In the genomic region with DNA sequence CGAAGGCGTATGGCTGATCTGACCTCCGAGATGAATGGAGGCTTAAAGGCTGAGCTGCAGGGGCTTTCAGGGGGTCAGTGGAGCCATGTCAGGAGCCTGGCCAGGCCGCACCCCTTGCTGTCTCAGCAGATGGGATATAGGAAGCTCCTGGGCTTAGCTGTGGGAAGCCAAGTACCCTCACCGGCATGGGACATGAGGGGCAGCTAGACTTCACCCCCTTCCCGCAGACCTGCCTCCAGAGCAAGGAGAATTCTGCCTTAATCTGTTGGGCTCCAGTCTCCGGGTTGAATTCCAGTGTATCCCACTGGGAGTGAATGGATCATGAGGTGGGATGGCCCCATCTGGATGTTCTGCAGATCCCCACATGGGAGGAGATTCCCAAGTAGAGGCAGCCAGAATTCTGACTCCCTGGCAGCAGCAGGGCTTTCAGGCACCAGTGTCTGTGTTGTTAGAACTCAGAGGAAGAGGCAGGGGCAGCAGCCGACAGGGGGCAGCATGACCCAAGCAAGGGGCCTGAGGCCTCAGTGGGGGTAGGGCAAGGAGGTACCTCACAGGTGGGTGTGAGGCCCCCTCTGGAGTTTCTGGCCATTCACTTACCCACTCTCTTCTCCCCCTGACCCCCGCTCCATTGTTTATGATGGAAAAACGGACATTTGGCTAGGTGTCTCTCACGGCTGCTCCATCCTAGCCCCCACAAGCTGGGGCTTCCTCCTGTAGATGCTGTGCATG, we compare ENCODE assay signal across 1 cellular context.
A peak's percentile ranks its signal among the peaks of the same experiment; 100 is the strongest.
TF ChIP-seq lines count a peak whose summit lies in the region.

No MANE protein-coding gene starts in this region.

TF ChIP-seq in K562, 482 proteins besides CTCF, POLR2A, EP300 and RAD21 (continued from another document and continues in another):
- TF ChIP-seq, protein P1, sequence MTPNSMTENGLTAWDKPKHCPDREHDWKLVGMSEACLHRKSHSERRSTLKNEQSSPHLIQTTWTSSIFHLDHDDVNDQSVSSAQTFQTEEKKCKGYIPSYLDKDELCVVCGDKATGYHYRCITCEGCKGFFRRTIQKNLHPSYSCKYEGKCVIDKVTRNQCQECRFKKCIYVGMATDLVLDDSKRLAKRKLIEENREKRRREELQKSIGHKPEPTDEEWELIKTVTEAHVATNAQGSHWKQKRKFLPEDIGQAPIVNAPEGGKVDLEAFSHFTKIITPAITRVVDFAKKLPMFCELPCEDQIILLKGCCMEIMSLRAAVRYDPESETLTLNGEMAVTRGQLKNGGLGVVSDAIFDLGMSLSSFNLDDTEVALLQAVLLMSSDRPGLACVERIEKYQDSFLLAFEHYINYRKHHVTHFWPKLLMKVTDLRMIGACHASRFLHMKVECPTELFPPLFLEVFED (CRISPR knock-in tag; conservative IDR thresholded peaks at IDR 0.05), result no peak
- TF ChIP-seq, protein P2, sequence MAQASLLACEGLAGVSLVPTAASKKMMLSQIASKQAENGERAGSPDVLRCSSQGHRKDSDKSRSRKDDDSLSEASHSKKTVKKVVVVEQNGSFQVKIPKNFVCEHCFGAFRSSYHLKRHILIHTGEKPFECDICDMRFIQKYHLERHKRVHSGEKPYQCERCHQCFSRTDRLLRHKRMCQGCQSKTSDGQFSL (CRISPR knock-in tag; IDR thresholded peaks at IDR 0.05), result no peak
- TF ChIP-seq, protein P2 (tag; IDR thresholded peaks at IDR 0.05), result no peak
- TF ChIP-seq HDAC2 (IDR thresholded peaks at IDR 0.05) (no peak), CBX3 (IDR thresholded peaks at IDR 0.05; ENCODE audit: borderline replicate concordance in 1 of 2, low read length in 2 of 2) (no peak), NRF1 (conservative IDR thresholded peaks at IDR 0.05 in 1 of 2, IDR thresholded peaks at IDR 0.05 in 1 of 2) (no peak), KLF13 (tag; IDR thresholded peaks at IDR 0.05; ENCODE audit: borderline replicate concordance, low read depth) (0 out of 2 replicates have a peak, but pooled peaks have one; percentile 26), ZFX (CRISPR knock-in tag; IDR thresholded peaks at IDR 0.05) (no peak), RBM15 (IDR thresholded peaks at IDR 0.05; ENCODE audit: insufficient read depth, low read length) (no peak), ZNF696 (CRISPR knock-in tag; conservative IDR thresholded peaks at IDR 0.05) (no peak), NEUROD1 (IDR thresholded peaks at IDR 0.05; ENCODE audit: borderline replicate concordance, low read depth, low read length, partially characterized antibody) (no peak), JUND (IDR thresholded peaks at IDR 0.05; ENCODE audit: borderline replicate concordance, low read depth, low read length) (peak; percentile 13; the same call in 1 of the 2 replicates), JUND (tag; IDR thresholded peaks at IDR 0.05; ENCODE audit: borderline replicate concordance, low read depth, low read length) (no peak; the same call in 2 of the 3 replicates), NFXL1 (CRISPR knock-in tag; IDR thresholded peaks at IDR 0.05) (no peak), NCOR1 (IDR thresholded peaks at IDR 0.05) (no peak), HNRNPK (IDR thresholded peaks at IDR 0.05; ENCODE audit: low read depth, low read length, poor library complexity, severe bottlenecking) (no peak), KAT8 (IDR thresholded peaks at IDR 0.05; ENCODE audit: low read depth) (no peak), NCOA2 (IDR thresholded peaks at IDR 0.05; ENCODE audit: partially characterized antibody in 2 of 2) (no peak), MTA3 (IDR thresholded peaks at IDR 0.05; ENCODE audit: borderline replicate concordance) (no peak), CC2D1A (IDR thresholded peaks at IDR 0.05) (peak; percentile 86), TBL1XR1 (IDR thresholded peaks at IDR 0.05; ENCODE audit: low read length in 2 of 2) (0 out of 4 replicates have a peak, but pooled peaks of 1 of the 2 experiments have one; percentile 35), KLF16 (IDR thresholded peaks at IDR 0.05) (0 out of 2 replicates have a peak, but pooled peaks have one; percentile 38), NFIC (IDR thresholded peaks at IDR 0.05) (no peak), ZNF436 (CRISPR knock-in tag; IDR thresholded peaks at IDR 0.05) (no peak), ZNF165 (CRISPR knock-in tag; IDR thresholded peaks at IDR 0.05; ENCODE audit: borderline replicate concordance) (no peak), BDP1 (IDR thresholded peaks at IDR 0.05; ENCODE audit: insufficient read depth, insufficient read length) (no peak), TAF15 (IDR thresholded peaks at IDR 0.05; ENCODE audit: low read depth, low read length) (no peak), EGR1 (conservative IDR thresholded peaks at IDR 0.05) (no peak; the same call in 1 of the 2 replicates), CHD1 (IDR thresholded peaks at IDR 0.05; ENCODE audit: low read length) (no peak), ZNF584 (CRISPR knock-in tag; IDR thresholded peaks at IDR 0.05; ENCODE audit: low read depth) (no peak), SAFB (IDR thresholded peaks at IDR 0.05; ENCODE audit: borderline replicate concordance, low read depth, low read length) (no peak), CHD2 (IDR thresholded peaks at IDR 0.05; ENCODE audit: low read depth, low read length) (peak; percentile 27; the same call in 1 of the 2 replicates), LARP7 (IDR thresholded peaks at IDR 0.05) (no peak), CCNT2 (IDR thresholded peaks at IDR 0.05; ENCODE audit: borderline replicate concordance, extremely low read depth, insufficient read length, low read depth, low read length) (no peak), ZNF764 (CRISPR knock-in tag; IDR thresholded peaks at IDR 0.05; ENCODE audit: low read depth) (no peak), ZNF57 (CRISPR knock-in tag; IDR thresholded peaks at IDR 0.05) (no peak), NCOA6 (IDR thresholded peaks at IDR 0.05) (no peak), RCOR1 (IDR thresholded peaks at IDR 0.05; ENCODE audit: borderline replicate concordance in 1 of 2, low read depth in 2 of 2, low read length in 2 of 2) (no peak), ZNF586 (CRISPR knock-in tag; conservative IDR thresholded peaks at IDR 0.05) (no peak), HMGN3 (IDR thresholded peaks at IDR 0.05; ENCODE audit: borderline replicate concordance, extremely low read depth, insufficient read length, low read depth, low read length) (no peak)
- TF ChIP-seq, protein P3, sequence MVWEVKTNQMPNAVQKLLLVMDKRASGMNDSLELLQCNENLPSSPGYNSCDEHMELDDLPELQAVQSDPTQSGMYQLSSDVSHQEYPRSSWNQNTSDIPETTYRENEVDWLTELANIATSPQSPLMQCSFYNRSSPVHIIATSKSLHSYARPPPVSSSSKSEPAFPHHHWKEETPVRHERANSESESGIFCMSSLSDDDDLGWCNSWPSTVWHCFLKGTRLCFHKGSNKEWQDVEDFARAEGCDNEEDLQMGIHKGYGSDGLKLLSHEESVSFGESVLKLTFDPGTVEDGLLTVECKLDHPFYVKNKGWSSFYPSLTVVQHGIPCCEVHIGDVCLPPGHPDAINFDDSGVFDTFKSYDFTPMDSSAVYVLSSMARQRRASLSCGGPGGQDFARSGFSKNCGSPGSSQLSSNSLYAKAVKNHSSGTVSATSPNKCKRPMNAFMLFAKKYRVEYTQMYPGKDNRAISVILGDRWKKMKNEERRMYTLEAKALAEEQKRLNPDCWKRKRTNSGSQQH (CRISPR knock-in tag; IDR thresholded peaks at IDR 0.05), result no peak
- TF ChIP-seq, protein P4, sequence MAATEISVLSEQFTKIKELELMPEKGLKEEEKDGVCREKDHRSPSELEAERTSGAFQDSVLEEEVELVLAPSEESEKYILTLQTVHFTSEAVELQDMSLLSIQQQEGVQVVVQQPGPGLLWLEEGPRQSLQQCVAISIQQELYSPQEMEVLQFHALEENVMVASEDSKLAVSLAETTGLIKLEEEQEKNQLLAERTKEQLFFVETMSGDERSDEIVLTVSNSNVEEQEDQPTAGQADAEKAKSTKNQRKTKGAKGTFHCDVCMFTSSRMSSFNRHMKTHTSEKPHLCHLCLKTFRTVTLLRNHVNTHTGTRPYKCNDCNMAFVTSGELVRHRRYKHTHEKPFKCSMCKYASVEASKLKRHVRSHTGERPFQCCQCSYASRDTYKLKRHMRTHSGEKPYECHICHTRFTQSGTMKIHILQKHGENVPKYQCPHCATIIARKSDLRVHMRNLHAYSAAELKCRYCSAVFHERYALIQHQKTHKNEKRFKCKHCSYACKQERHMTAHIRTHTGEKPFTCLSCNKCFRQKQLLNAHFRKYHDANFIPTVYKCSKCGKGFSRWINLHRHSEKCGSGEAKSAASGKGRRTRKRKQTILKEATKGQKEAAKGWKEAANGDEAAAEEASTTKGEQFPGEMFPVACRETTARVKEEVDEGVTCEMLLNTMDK (IDR thresholded peaks at IDR 0.05; ENCODE audit: borderline replicate concordance, insufficient read depth, low read depth, low read length, poor library complexity, severe bottlenecking), result peak; percentile 73
- TF ChIP-seq, protein P5, sequence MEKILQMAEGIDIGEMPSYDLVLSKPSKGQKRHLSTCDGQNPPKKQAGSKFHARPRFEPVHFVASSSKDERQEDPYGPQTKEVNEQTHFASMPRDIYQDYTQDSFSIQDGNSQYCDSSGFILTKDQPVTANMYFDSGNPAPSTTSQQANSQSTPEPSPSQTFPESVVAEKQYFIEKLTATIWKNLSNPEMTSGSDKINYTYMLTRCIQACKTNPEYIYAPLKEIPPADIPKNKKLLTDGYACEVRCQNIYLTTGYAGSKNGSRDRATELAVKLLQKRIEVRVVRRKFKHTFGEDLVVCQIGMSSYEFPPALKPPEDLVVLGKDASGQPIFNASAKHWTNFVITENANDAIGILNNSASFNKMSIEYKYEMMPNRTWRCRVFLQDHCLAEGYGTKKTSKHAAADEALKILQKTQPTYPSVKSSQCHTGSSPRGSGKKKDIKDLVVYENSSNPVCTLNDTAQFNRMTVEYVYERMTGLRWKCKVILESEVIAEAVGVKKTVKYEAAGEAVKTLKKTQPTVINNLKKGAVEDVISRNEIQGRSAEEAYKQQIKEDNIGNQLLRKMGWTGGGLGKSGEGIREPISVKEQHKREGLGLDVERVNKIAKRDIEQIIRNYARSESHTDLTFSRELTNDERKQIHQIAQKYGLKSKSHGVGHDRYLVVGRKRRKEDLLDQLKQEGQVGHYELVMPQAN (IDR thresholded peaks at IDR 0.05; ENCODE audit: borderline replicate concordance), result no peak
- TF ChIP-seq, protein P6, sequence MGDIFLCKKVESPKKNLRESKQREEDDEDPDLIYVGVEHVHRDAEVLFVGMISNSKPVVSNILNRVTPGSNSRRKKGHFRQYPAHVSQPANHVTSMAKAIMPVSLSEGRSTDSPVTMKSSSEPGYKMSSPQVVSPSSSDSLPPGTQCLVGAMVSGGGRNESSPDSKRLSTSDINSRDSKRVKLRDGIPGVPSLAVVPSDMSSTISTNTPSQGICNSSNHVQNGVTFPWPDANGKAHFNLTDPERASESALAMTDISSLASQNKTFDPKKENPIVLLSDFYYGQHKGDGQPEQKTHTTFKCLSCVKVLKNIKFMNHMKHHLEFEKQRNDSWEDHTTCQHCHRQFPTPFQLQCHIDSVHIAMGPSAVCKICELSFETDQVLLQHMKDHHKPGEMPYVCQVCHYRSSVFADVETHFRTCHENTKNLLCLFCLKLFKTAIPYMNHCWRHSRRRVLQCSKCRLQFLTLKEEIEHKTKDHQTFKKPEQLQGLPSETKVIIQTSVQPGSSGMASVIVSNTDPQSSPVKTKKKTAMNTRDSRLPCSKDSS (IDR thresholded peaks at IDR 0.05; ENCODE audit: low read depth, partially characterized antibody), result no peak
- TF ChIP-seq, protein P7, sequence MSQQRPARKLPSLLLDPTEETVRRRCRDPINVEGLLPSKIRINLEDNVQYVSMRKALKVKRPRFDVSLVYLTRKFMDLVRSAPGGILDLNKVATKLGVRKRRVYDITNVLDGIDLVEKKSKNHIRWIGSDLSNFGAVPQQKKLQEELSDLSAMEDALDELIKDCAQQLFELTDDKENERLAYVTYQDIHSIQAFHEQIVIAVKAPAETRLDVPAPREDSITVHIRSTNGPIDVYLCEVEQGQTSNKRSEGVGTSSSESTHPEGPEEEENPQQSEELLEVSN (IDR thresholded peaks at IDR 0.05; ENCODE audit: borderline replicate concordance in 1 of 2, extremely low read depth in 1 of 2, insufficient read depth in 1 of 2, insufficient read length in 1 of 2, low read depth in 1 of 2, low read length in 1 of 2, poor library complexity in 1 of 2, severe bottlenecking in 1 of 2), result no peak
- TF ChIP-seq, protein P8, sequence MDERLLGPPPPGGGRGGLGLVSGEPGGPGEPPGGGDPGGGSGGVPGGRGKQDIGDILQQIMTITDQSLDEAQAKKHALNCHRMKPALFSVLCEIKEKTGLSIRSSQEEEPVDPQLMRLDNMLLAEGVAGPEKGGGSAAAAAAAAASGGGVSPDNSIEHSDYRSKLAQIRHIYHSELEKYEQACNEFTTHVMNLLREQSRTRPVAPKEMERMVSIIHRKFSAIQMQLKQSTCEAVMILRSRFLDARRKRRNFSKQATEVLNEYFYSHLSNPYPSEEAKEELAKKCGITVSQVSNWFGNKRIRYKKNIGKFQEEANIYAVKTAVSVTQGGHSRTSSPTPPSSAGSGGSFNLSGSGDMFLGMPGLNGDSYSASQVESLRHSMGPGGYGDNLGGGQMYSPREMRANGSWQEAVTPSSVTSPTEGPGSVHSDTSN (CRISPR knock-in tag; IDR thresholded peaks at IDR 0.05; ENCODE audit: low read depth), result no peak
- TF ChIP-seq, protein P8 (tag; conservative IDR thresholded peaks at IDR 0.05; ENCODE audit: low read depth), result no peak
- TF ChIP-seq, protein P9, sequence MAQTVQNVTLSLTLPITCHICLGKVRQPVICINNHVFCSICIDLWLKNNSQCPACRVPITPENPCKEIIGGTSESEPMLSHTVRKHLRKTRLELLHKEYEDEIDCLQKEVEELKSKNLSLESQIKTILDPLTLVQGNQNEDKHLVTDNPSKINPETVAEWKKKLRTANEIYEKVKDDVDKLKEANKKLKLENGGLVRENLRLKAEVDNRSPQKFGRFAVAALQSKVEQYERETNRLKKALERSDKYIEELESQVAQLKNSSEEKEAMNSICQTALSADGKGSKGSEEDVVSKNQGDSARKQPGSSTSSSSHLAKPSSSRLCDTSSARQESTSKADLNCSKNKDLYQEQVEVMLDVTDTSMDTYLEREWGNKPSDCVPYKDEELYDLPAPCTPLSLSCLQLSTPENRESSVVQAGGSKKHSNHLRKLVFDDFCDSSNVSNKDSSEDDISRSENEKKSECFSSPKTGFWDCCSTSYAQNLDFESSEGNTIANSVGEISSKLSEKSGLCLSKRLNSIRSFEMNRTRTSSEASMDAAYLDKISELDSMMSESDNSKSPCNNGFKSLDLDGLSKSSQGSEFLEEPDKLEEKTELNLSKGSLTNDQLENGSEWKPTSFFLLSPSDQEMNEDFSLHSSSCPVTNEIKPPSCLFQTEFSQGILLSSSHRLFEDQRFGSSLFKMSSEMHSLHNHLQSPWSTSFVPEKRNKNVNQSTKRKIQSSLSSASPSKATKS (CRISPR knock-in tag; IDR thresholded peaks at IDR 0.05), result no peak
- TF ChIP-seq, protein P10, sequence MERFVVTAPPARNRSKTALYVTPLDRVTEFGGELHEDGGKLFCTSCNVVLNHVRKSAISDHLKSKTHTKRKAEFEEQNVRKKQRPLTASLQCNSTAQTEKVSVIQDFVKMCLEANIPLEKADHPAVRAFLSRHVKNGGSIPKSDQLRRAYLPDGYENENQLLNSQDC (CRISPR knock-in tag; IDR thresholded peaks at IDR 0.05), result no peak
